ENCODE assay signal across 1 cellular context in genomic region chr7:70725448-70725847, GRCh38.
TF ChIP-seq lines count a peak whose summit lies in the region.

No MANE protein-coding gene starts in this region.

TF ChIP-seq in IMR-90, 13 proteins besides CTCF, POLR2A, EP300 and RAD21:
- no peak for TF ChIP-seq USF2 (IDR thresholded peaks at IDR 0.05; ENCODE audit: low read depth, low read length)
- no peak for TF ChIP-seq MAFK (IDR thresholded peaks at IDR 0.05; ENCODE audit: low read depth, low read length)
- TF ChIP-seq MAZ (IDR thresholded peaks at IDR 0.05; ENCODE audit: borderline replicate concordance, low read depth, low read length) = no peak
- TF ChIP-seq RFX5 (IDR thresholded peaks at IDR 0.05; ENCODE audit: low read depth, low read length) = no peak
- no peak for TF ChIP-seq BHLHE40 (IDR thresholded peaks at IDR 0.05; ENCODE audit: low read depth, low read length)
- TF ChIP-seq CEBPB (IDR thresholded peaks at IDR 0.05; ENCODE audit: low read depth, low read length) = no peak
- TF ChIP-seq CHD1 (IDR thresholded peaks at IDR 0.05; ENCODE audit: low read depth, low read length) = no peak
- TF ChIP-seq NFE2L2 (IDR thresholded peaks at IDR 0.05; ENCODE audit: low read depth, low read length) = no peak
- TF ChIP-seq ELK1 (IDR thresholded peaks at IDR 0.05; ENCODE audit: borderline replicate concordance, low read depth, low read length) = no peak
- no peak for TF ChIP-seq MXI1 (IDR thresholded peaks at IDR 0.05; ENCODE audit: borderline replicate concordance, low read depth, low read length)
- TF ChIP-seq RCOR1 (IDR thresholded peaks at IDR 0.05; ENCODE audit: insufficient replicate concordance, low read length) = no peak
- TF ChIP-seq SMC3 (IDR thresholded peaks at IDR 0.05; ENCODE audit: low read depth, low read length) = no peak
- TF ChIP-seq FOS (IDR thresholded peaks at IDR 0.05; ENCODE audit: low read depth, low read length) = no peak
TF ChIP-seq in IMR-90: peak in this region for 0.
